ENCODE assay signal across 1 cellular context in the genomic region with DNA sequence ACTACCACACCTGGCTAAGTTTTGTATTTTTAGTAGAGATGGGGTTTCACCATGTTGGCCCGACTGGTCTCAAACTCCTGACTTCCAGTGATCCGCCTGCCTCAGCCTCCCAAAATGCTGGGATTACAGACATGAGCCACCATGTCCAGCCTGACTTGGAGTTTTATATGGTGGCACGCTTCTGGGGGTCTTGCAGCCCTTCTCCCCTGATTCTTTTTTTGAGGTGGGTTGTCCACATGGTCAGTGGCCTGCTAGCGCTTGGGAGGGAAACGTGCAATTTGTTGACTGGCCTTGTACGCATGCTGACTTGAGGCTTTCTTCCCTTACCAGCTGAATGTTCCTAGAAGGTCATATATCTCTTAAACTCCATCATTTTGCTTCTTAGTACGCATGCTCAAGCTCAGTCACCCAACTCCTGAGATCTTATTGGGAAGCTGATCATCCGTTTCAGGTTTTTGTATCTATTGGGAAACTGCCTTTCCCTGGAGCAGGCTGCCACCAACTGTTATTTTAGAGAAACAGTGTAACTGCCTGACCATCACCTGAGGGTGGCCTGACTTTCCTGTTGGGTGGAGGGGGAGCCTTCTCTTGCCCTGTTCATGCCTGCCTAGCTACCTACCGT.
TF ChIP-seq lines count a peak whose summit lies in the region.

No MANE protein-coding gene starts in this region.

TF ChIP-seq in HepG2, 621 proteins besides CTCF, POLR2A, EP300 and RAD21 (continued from another document):
- TF ChIP-seq, protein P1, sequence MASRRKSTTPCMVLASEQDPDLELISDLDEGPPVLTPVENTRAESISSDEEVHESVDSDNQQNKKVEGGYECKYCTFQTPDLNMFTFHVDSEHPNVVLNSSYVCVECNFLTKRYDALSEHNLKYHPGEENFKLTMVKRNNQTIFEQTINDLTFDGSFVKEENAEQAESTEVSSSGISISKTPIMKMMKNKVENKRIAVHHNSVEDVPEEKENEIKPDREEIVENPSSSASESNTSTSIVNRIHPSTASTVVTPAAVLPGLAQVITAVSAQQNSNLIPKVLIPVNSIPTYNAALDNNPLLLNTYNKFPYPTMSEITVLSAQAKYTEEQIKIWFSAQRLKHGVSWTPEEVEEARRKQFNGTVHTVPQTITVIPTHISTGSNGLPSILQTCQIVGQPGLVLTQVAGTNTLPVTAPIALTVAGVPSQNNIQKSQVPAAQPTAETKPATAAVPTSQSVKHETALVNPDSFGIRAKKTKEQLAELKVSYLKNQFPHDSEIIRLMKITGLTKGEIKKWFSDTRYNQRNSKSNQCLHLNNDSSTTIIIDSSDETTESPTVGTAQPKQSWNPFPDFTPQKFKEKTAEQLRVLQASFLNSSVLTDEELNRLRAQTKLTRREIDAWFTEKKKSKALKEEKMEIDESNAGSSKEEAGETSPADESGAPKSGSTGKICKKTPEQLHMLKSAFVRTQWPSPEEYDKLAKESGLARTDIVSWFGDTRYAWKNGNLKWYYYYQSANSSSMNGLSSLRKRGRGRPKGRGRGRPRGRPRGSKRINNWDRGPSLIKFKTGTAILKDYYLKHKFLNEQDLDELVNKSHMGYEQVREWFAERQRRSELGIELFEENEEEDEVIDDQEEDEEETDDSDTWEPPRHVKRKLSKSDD (CRISPR knock-in tag; IDR thresholded peaks at IDR 0.05; ENCODE audit: low read depth): 0 out of 2 replicates have a peak, but pooled peaks have one; percentile 35
- TF ChIP-seq ARHGAP35 (CRISPR knock-in tag; IDR thresholded peaks at IDR 0.05; ENCODE audit: borderline replicate concordance) (no peak), ZFY (CRISPR knock-in tag; IDR thresholded peaks at IDR 0.05) (0 out of 2 replicates have a peak, but pooled peaks have one; percentile 10), ZNF878 (CRISPR knock-in tag; IDR thresholded peaks at IDR 0.05) (no peak), ZFP36 (IDR thresholded peaks at IDR 0.05; ENCODE audit: borderline replicate concordance, low read depth, low read length, partially characterized antibody) (no peak), ZFP37 (CRISPR knock-in tag; IDR thresholded peaks at IDR 0.05; ENCODE audit: borderline replicate concordance) (no peak), ZFP41 (CRISPR knock-in tag; IDR thresholded peaks at IDR 0.05; ENCODE audit: borderline replicate concordance) (no peak), FOXK1 (CRISPR knock-in tag; IDR thresholded peaks at IDR 0.05; ENCODE audit: borderline replicate concordance, low read depth) (peak; percentile 3; the same call in 1 of the 2 replicates), ZNF430 (CRISPR knock-in tag; IDR thresholded peaks at IDR 0.05) (no peak), ZNF572 (CRISPR knock-in tag; IDR thresholded peaks at IDR 0.05) (no peak), ZNF788 (CRISPR knock-in tag; IDR thresholded peaks at IDR 0.05; ENCODE audit: borderline replicate concordance) (peak; percentile 72; the same call in 1 of the 2 replicates), RXRB (CRISPR knock-in tag; IDR thresholded peaks at IDR 0.05; ENCODE audit: borderline replicate concordance) (no peak), NKX3-1 (CRISPR knock-in tag; IDR thresholded peaks at IDR 0.05) (no peak), ZNF546 (CRISPR knock-in tag; conservative IDR thresholded peaks at IDR 0.05) (no peak), SOX13 (IDR thresholded peaks at IDR 0.05) (no peak), SOX13 (CRISPR knock-in tag; conservative IDR thresholded peaks at IDR 0.05 in 1 of 2, IDR thresholded peaks at IDR 0.05 in 1 of 2) (no peak), MAFK (conservative IDR thresholded peaks at IDR 0.05 in 1 of 2, IDR thresholded peaks at IDR 0.05 in 1 of 2; ENCODE audit: low read length in 2 of 2) (no peak), ZFP36L1 (CRISPR knock-in tag; IDR thresholded peaks at IDR 0.05) (no peak), STAG1 (CRISPR knock-in tag; IDR thresholded peaks at IDR 0.05) (peak; percentile 90), ZNF136 (CRISPR knock-in tag; IDR thresholded peaks at IDR 0.05; ENCODE audit: low read depth) (no peak), PPARG (CRISPR knock-in tag; conservative IDR thresholded peaks at IDR 0.05) (0 out of 2 replicates have a peak, but pooled peaks have one; percentile 33)
- TF ChIP-seq, protein P2, sequence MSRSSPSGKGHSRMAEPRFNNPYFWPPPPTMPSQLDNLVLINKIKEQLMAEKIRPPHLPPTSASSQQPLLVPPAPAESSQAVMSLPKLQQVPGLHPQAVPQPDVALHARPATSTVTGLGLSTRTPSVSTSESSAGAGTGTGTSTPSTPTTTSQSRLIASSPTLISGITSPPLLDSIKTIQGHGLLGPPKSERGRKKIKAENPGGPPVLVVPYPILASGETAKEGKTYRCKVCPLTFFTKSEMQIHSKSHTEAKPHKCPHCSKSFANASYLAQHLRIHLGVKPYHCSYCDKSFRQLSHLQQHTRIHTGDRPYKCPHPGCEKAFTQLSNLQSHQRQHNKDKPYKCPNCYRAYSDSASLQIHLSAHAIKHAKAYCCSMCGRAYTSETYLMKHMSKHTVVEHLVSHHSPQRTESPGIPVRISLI (CRISPR knock-in tag; IDR thresholded peaks at IDR 0.05; ENCODE audit: borderline replicate concordance): no peak
- TF ChIP-seq, protein P3, sequence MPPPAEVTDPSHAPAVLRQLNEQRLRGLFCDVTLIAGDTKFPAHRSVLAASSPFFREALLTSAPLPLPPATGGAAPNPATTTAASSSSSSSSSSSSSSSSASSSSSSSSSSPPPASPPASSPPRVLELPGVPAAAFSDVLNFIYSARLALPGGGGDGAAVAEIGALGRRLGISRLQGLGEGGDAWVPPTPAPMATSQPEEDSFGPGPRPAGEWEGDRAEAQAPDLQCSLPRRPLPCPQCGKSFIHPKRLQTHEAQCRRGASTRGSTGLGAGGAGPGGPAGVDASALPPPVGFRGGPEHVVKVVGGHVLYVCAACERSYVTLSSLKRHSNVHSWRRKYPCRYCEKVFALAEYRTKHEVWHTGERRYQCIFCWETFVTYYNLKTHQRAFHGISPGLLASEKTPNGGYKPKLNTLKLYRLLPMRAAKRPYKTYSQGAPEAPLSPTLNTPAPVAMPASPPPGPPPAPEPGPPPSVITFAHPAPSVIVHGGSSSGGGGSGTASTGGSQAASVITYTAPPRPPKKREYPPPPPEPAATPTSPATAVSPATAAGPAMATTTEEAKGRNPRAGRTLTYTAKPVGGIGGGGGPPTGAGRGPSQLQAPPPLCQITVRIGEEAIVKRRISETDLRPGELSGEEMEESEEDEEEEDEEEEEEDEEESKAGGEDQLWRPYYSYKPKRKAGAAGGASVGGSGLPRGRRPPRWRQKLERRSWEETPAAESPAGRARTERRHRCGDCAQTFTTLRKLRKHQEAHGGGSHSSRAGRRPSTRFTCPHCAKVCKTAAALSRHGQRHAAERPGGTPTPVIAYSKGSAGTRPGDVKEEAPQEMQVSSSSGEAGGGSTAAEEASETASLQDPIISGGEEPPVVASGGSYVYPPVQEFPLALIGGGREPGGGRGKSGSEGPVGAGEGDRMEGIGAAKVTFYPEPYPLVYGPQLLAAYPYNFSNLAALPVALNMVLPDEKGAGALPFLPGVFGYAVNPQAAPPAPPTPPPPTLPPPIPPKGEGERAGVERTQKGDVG (CRISPR knock-in tag; IDR thresholded peaks at IDR 0.05; ENCODE audit: borderline replicate concordance): peak; percentile 87; the same call in 1 of the 2 replicates
- TF ChIP-seq, protein P4, sequence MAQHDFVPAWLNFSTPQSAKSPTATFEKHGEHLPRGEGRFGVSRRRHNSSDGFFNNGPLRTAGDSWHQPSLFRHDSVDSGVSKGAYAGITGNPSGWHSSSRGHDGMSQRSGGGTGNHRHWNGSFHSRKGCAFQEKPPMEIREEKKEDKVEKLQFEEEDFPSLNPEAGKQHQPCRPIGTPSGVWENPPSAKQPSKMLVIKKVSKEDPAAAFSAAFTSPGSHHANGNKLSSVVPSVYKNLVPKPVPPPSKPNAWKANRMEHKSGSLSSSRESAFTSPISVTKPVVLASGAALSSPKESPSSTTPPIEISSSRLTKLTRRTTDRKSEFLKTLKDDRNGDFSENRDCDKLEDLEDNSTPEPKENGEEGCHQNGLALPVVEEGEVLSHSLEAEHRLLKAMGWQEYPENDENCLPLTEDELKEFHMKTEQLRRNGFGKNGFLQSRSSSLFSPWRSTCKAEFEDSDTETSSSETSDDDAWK (CRISPR knock-in tag; IDR thresholded peaks at IDR 0.05): no peak
- TF ChIP-seq, protein P5, sequence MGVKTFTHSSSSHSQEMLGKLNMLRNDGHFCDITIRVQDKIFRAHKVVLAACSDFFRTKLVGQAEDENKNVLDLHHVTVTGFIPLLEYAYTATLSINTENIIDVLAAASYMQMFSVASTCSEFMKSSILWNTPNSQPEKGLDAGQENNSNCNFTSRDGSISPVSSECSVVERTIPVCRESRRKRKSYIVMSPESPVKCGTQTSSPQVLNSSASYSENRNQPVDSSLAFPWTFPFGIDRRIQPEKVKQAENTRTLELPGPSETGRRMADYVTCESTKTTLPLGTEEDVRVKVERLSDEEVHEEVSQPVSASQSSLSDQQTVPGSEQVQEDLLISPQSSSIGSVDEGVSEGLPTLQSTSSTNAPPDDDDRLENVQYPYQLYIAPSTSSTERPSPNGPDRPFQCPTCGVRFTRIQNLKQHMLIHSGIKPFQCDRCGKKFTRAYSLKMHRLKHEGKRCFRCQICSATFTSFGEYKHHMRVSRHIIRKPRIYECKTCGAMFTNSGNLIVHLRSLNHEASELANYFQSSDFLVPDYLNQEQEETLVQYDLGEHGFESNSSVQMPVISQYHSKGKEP (CRISPR knock-in tag; IDR thresholded peaks at IDR 0.05): no peak
- TF ChIP-seq, protein P6, sequence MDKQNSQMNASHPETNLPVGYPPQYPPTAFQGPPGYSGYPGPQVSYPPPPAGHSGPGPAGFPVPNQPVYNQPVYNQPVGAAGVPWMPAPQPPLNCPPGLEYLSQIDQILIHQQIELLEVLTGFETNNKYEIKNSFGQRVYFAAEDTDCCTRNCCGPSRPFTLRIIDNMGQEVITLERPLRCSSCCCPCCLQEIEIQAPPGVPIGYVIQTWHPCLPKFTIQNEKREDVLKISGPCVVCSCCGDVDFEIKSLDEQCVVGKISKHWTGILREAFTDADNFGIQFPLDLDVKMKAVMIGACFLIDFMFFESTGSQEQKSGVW (CRISPR knock-in tag; IDR thresholded peaks at IDR 0.05; ENCODE audit: borderline replicate concordance): no peak
- TF ChIP-seq, protein P7, sequence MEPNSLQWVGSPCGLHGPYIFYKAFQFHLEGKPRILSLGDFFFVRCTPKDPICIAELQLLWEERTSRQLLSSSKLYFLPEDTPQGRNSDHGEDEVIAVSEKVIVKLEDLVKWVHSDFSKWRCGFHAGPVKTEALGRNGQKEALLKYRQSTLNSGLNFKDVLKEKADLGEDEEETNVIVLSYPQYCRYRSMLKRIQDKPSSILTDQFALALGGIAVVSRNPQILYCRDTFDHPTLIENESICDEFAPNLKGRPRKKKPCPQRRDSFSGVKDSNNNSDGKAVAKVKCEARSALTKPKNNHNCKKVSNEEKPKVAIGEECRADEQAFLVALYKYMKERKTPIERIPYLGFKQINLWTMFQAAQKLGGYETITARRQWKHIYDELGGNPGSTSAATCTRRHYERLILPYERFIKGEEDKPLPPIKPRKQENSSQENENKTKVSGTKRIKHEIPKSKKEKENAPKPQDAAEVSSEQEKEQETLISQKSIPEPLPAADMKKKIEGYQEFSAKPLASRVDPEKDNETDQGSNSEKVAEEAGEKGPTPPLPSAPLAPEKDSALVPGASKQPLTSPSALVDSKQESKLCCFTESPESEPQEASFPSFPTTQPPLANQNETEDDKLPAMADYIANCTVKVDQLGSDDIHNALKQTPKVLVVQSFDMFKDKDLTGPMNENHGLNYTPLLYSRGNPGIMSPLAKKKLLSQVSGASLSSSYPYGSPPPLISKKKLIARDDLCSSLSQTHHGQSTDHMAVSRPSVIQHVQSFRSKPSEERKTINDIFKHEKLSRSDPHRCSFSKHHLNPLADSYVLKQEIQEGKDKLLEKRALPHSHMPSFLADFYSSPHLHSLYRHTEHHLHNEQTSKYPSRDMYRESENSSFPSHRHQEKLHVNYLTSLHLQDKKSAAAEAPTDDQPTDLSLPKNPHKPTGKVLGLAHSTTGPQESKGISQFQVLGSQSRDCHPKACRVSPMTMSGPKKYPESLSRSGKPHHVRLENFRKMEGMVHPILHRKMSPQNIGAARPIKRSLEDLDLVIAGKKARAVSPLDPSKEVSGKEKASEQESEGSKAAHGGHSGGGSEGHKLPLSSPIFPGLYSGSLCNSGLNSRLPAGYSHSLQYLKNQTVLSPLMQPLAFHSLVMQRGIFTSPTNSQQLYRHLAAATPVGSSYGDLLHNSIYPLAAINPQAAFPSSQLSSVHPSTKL (CRISPR knock-in tag; IDR thresholded peaks at IDR 0.05): no peak; the same call in 1 of the 2 replicates
- TF ChIP-seq, protein P8, sequence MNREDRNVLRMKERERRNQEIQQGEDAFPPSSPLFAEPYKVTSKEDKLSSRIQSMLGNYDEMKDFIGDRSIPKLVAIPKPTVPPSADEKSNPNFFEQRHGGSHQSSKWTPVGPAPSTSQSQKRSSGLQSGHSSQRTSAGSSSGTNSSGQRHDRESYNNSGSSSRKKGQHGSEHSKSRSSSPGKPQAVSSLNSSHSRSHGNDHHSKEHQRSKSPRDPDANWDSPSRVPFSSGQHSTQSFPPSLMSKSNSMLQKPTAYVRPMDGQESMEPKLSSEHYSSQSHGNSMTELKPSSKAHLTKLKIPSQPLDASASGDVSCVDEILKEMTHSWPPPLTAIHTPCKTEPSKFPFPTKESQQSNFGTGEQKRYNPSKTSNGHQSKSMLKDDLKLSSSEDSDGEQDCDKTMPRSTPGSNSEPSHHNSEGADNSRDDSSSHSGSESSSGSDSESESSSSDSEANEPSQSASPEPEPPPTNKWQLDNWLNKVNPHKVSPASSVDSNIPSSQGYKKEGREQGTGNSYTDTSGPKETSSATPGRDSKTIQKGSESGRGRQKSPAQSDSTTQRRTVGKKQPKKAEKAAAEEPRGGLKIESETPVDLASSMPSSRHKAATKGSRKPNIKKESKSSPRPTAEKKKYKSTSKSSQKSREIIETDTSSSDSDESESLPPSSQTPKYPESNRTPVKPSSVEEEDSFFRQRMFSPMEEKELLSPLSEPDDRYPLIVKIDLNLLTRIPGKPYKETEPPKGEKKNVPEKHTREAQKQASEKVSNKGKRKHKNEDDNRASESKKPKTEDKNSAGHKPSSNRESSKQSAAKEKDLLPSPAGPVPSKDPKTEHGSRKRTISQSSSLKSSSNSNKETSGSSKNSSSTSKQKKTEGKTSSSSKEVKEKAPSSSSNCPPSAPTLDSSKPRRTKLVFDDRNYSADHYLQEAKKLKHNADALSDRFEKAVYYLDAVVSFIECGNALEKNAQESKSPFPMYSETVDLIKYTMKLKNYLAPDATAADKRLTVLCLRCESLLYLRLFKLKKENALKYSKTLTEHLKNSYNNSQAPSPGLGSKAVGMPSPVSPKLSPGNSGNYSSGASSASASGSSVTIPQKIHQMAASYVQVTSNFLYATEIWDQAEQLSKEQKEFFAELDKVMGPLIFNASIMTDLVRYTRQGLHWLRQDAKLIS (CRISPR knock-in tag; IDR thresholded peaks at IDR 0.05): no peak
TF ChIP-seq in HepG2: peak in this region for 59.
